In the genomic region with DNA sequence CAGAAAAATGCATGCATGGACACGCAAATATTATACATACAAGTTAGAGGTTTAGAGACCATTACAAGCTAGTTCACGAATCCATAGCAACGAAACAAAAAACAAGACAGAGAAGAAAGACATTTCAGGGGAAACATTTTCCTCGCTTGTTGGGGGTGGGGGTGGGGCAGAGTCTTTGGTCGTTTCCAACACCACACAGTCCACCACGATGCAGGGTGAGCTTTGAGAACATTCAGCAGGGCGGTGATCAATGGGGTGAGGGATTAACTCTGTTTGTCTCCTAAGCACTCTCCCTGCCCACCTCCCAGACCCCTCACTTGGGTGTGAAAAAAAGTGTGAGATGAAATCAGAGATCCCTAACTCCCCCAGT, we compare ENCODE assay signal across 10 cellular contexts. TPM values are rescaled to one million over a fixed set of nuclear protein-coding genes. Genes with fewer than 3 reads are reported as not detected.
A peak's percentile ranks its signal among the peaks of the same experiment; 100 is the strongest.
DNase-seq lines count a peak whose midpoint lies in the region; FAIRE-seq and TF ChIP-seq lines count a peak whose summit lies in the region.
"Had no signal": no experiment of that assay in that cellular context is flagged by ENCODE, and none has a peak within 500 bp of the region (broad histone marks: within the 10 kb centered on the region; RNA-seq: fewer than 3 reads in every experiment).

No MANE protein-coding gene starts in this region.

- H3K4me3 ChIP-seq in H7 (ENCODE audit: insufficient read depth, low read depth, low read length) (peak overlapping the region; percentile 53), bronchial epithelial cell (ENCODE audit: low read depth, low read length) (no peak overlapping the region), keratinocyte (ENCODE audit: control insufficient read depth in 2 of 3, extremely low read depth in 1 of 3, insufficient read depth in 2 of 3, low read depth in 1 of 3, low read length in 3 of 3) (peak overlapping the region in 2 of 3 experiments; percentile 41 to 46), skeletal muscle tissue (ENCODE audit: low read length in 3 of 3) (peak overlapping the region; percentile 57 to 59 (median 59)), A673 (ENCODE audit: low read depth, low read length, poor library complexity, severe bottlenecking) (no peak overlapping the region)

- POLR2A ChIA-PET in A673 (lab: Charles Lee; ENCODE audit: low non-redundant PET) = no interaction called here

- FAIRE-seq in bronchial epithelial cell (lab: Jason Lieb, UNC) (no peak), keratinocyte (lab: Jason Lieb, UNC) (no peak)

- H3K79me2 ChIP-seq in keratinocyte (ENCODE audit: control insufficient read depth, insufficient read depth, low read length) = no peaks in the 10 kb centered on the region

- H3K9me1 ChIP-seq in keratinocyte (ENCODE audit: control insufficient read depth, extremely low read depth, insufficient read depth, low read length) = no peaks in the 10 kb centered on the region

- H3K27ac ChIP-seq in keratinocyte (ENCODE audit: control insufficient read depth, insufficient read depth, low read length) (no peak overlapping the region), skeletal muscle tissue (ENCODE audit: low read depth, low read length) (no peak overlapping the region), caudate nucleus (ENCODE audit: low read depth, low read length) (no peak overlapping the region), A673 (ENCODE audit: low read depth, low read length, poor library complexity, severe bottlenecking) (no peak overlapping the region)

- H3K9me3 ChIP-seq in keratinocyte (ENCODE audit: control insufficient read depth, low read depth, low read length) = no peaks in the 10 kb centered on the region
- no peaks in the 10 kb centered on the region for H3K9me3 ChIP-seq in skeletal muscle tissue (ENCODE audit: control insufficient read depth in 3 of 3, low read length in 3 of 3)
- H3K9me3 ChIP-seq in A673 (ENCODE audit: low read depth, low read length, poor library complexity, severe bottlenecking) = no peaks in the 10 kb centered on the region

- H4K20me1 ChIP-seq in keratinocyte (ENCODE audit: control insufficient read depth, extremely low read depth, insufficient read depth, low read length) = no peaks in the 10 kb centered on the region

- dilution Hi-C loops in keratinocyte (cut with MboI; ENCODE audit: extremely low pct_ligation_motif_present, low sequenced_read_pairs) = no loop called here

- CTCF ChIA-PET in A673 (lab: Charles Lee) = no interaction called here

- H3K27me3 ChIP-seq in H7 (ENCODE audit: control insufficient read depth, insufficient read depth, low read length) = peaks cover 55% of the 10 kb centered on the region
- H3K27me3 ChIP-seq in bronchial epithelial cell (ENCODE audit: control insufficient read depth, insufficient read depth, low read length) = peaks cover 8% of the 10 kb centered on the region
- H3K27me3 ChIP-seq in keratinocyte (ENCODE audit: control insufficient read depth, extremely low read depth, insufficient read depth, low read length) = peaks cover 28% of the 10 kb centered on the region
- H3K27me3 ChIP-seq in skeletal muscle tissue (ENCODE audit: control insufficient read depth in 3 of 3, insufficient read depth in 3 of 3, low read length in 3 of 3) = peaks cover 5 to 19% (median 18%) of the 10 kb centered on the region in 3 donors
- peaks cover 76% of the 10 kb centered on the region for H3K27me3 ChIP-seq in A673 (replicated peaks; ENCODE audit: insufficient read depth, low read depth, low read length, poor library complexity)

- peak overlapping the region; percentile 66 for H3K4me2 ChIP-seq in keratinocyte (ENCODE audit: control insufficient read depth, extremely low read depth, insufficient read depth, low read depth, low read length)

- peaks cover 3% of the 10 kb centered on the region for H3K4me1 ChIP-seq in keratinocyte (ENCODE audit: control insufficient read depth, extremely low read depth, insufficient read depth, low read length)
- peaks cover 0 to 7% (median 5%) of the 10 kb centered on the region in 3 donors for H3K4me1 ChIP-seq in skeletal muscle tissue (ENCODE audit: control insufficient read depth in 3 of 3, insufficient read depth in 3 of 3, low read length in 3 of 3)
- no peaks in the 10 kb centered on the region for H3K4me1 ChIP-seq in A673 (ENCODE audit: insufficient read depth, low read length, poor library complexity, severe bottlenecking)

- no peak overlapping the region for H3K9ac ChIP-seq in keratinocyte (ENCODE audit: control insufficient read depth, extremely low read depth, insufficient read depth, low read length)
- H3K9ac ChIP-seq in skeletal muscle tissue (ENCODE audit: low read depth in 1 of 3, low read length in 3 of 3) = peak overlapping the region in 1 of 3 donors; percentile 17

- intact Hi-C loops in A673 (cut with micrococcal nuclease; ENCODE audit: unreplicated experiment) = no loop called here

- TF ChIP-seq CTCF in bronchial epithelial cell (IDR thresholded peaks at IDR 0.05; ENCODE audit: insufficient read depth, low read length, severe bottlenecking) (no peak), keratinocyte (optimal IDR thresholded peaks at IDR 0.05 in 1 of 3, IDR thresholded peaks at IDR 0.05 in 1 of 3, conservative IDR thresholded peaks at IDR 0.05 in 1 of 3; ENCODE audit: extremely low read depth in 1 of 3, insufficient read depth in 2 of 3, low read length in 3 of 3) (no peak), A673 (conservative IDR thresholded peaks at IDR 0.05; ENCODE audit: low read depth, low read length) (no peak)

- DNase-seq in H7 = no peak
- DNase-seq in bronchial epithelial cell (ENCODE audit: low read depth) = peak; percentile 25
- no peak for DNase-seq in keratinocyte (ENCODE audit: low read depth, low spot score)
- DNase-seq in caudate nucleus (lab: John Stamatoyannopoulos, UW) = no peak
- DNase-seq in T-helper 9 cell = no peak
- no peak for DNase-seq in germinal center (ENCODE audit: low spot score)
- no peak for DNase-seq in A673 (ENCODE audit: low spot score)
- DNase-seq: NCI-H1436, SHP77 had no signal

- BruUV-seq in A673 (replicated peaks; lab: Mats Ljungman, UMichigan) = no TSS peak

- no peak overlapping the region for H2AFZ ChIP-seq in keratinocyte (ENCODE audit: control insufficient read depth, low read length)

- no peaks in the 10 kb centered on the region for H3K36me3 ChIP-seq in H7 (replicated peaks; ENCODE audit: control insufficient read depth, insufficient read depth, low read length)
- no peaks in the 10 kb centered on the region for H3K36me3 ChIP-seq in bronchial epithelial cell (ENCODE audit: control insufficient read depth, insufficient read depth, low read length)
- no peaks in the 10 kb centered on the region for H3K36me3 ChIP-seq in keratinocyte (ENCODE audit: control insufficient read depth in 2 of 2, extremely low read depth in 1 of 2, insufficient read depth in 2 of 2, low read length in 2 of 2)
- H3K36me3 ChIP-seq in skeletal muscle tissue (ENCODE audit: control insufficient read depth in 3 of 3, insufficient read depth in 3 of 3, low read length in 3 of 3) = no peaks in the 10 kb centered on the region
- no peaks in the 10 kb centered on the region for H3K36me3 ChIP-seq in A673 (ENCODE audit: insufficient read depth, low read length, poor library complexity, severe bottlenecking)

RNA-seq across cellular contexts. Expression of a gene that starts 0.6 kb away (rescaled TPM):
- total RNA-seq in H7 (2014; rRNA removed; shearing (Covaris generic)) = 0.24 and 0.37 TPM in 2 replicates
- total RNA-seq in bronchial epithelial cell (not detected in 2 replicates), skeletal muscle tissue (under 0.01 TPM), A673 (2021) (not detected in 2 replicates)
- not detected in 3 replicates for polyA plus RNA-seq in keratinocyte
- not detected for polyA plus RNA-seq in keratinocyte (2011; ENCODE audit: low read depth)
- not detected in 2 replicates for polyA plus RNA-seq in keratinocyte (2011; cell fraction: cytosol; rRNA removed)
- not detected in 2 replicates for polyA plus RNA-seq in keratinocyte (2011; cell fraction: nucleus; rRNA removed)
- not detected in 2 replicates for polyA plus RNA-seq in keratinocyte (2012; ENCODE audit: low replicate concordance)
- not detected in 3 replicates for polyA minus RNA-seq in keratinocyte
- not detected for polyA minus RNA-seq in keratinocyte (2011; cell fraction: cytosol; rRNA and poly(A)+ RNA removed)
- polyA minus RNA-seq in keratinocyte (2011; cell fraction: nucleus; rRNA and poly(A)+ RNA removed) = not detected in 2 replicates

Comparison
In these comparisons a context has a peak if more than half of its experiments do, and no peak if none do; other contexts are left out.
1. H3K4me3 ChIP-seq: peak in H7 (single experiment), keratinocyte (2 of 3) and skeletal muscle tissue (3 of 3); none in bronchial epithelial cell (single experiment) and A673 (single experiment).